In the genomic region with DNA sequence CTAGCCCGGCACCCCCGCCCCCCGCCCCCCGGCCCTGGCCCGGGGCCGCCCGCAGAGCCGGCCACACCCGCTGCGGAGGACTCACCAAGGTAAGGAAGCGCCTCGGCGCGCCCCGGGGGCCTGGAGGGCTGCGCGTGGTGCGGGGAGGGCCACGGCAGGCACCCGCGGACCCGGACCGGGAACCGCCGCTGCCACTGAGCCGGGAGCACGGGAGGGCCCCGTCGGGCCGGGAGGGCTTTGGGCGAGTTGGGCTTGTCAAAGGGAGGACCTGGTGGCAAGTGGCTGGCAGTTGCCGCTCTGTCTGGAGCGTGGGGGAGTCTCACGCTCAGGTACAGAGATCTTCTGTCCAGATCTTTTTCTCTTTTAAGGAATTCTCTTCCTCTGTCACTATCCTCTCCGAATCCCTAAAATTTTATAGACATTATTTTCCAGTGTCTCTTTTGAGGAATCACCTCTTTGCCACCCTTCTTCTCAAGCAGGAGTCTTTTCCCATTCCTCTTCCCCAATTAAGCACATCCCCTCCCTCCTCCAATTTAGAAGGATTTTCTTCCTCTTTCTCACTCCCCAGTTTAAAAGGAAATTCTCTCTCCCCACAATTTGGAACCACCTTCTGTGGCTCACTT, we compare ENCODE assay signal across 2 cellular contexts.
A peak's percentile ranks its signal among the peaks of the same experiment; 100 is the strongest.
TF ChIP-seq lines count a peak whose summit lies in the region.

No MANE protein-coding gene starts in this region.

TF ChIP-seq in A549, 52 proteins besides CTCF, POLR2A, EP300 and RAD21:
- TF ChIP-seq, protein P1, sequence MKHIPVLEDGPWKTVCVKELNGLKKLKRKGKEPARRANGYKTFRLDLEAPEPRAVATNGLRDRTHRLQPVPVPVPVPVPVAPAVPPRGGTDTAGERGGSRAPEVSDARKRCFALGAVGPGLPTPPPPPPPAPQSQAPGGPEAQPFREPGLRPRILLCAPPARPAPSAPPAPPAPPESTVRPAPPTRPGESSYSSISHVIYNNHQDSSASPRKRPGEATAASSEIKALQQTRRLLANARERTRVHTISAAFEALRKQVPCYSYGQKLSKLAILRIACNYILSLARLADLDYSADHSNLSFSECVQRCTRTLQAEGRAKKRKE (CRISPR knock-in tag; IDR thresholded peaks at IDR 0.05; ENCODE audit: low read depth): no peak
- no peak for TF ChIP-seq SREBF2 (IDR thresholded peaks at IDR 0.05)
- no peak for TF ChIP-seq CBX8 (IDR thresholded peaks at IDR 0.05)
- no peak for TF ChIP-seq CHD2 (IDR thresholded peaks at IDR 0.05; ENCODE audit: low read length, partially characterized antibody)
- no peak; the same call in 2 of the 3 replicates for TF ChIP-seq SMC3 (IDR thresholded peaks at IDR 0.05)
- no peak for TF ChIP-seq TP53 (CRISPR knock-in tag; IDR thresholded peaks at IDR 0.05)
- TF ChIP-seq ESRRA (IDR thresholded peaks at IDR 0.05; ENCODE audit: borderline replicate concordance, low read length): no peak
- TF ChIP-seq FOXS1 (CRISPR knock-in tag; IDR thresholded peaks at IDR 0.05): no peak
- no peak for TF ChIP-seq RCOR1 (IDR thresholded peaks at IDR 0.05; ENCODE audit: low read depth, low read length)
- no peak for TF ChIP-seq BHLHE40 (IDR thresholded peaks at IDR 0.05; ENCODE audit: low read depth, low read length)
- no peak for TF ChIP-seq EHF (CRISPR knock-in tag; IDR thresholded peaks at IDR 0.05)
- TF ChIP-seq RARB (CRISPR knock-in tag; IDR thresholded peaks at IDR 0.05): no peak
- no peak for TF ChIP-seq POLR2AphosphoS2 (conservative IDR thresholded peaks at IDR 0.05; ENCODE audit: low read length)
TF ChIP-seq in A549: peak in this region for 0.

TF ChIP-seq in HepG2, 621 proteins besides CTCF, POLR2A, EP300 and RAD21 (continued from another document):
- peak; percentile 20; the same call in 1 of the 2 replicates for TF ChIP-seq UBTF (CRISPR knock-in tag; IDR thresholded peaks at IDR 0.05)
- TF ChIP-seq SRSF9 (IDR thresholded peaks at IDR 0.05; ENCODE audit: borderline replicate concordance, insufficient read depth, low read depth, low read length, poor library complexity, severe bottlenecking): no peak
- no peak for TF ChIP-seq ZBTB14 (CRISPR knock-in tag; IDR thresholded peaks at IDR 0.05)
- TF ChIP-seq CBX2 (IDR thresholded peaks at IDR 0.05; ENCODE audit: low read depth, low read length): no peak
- no peak for TF ChIP-seq CBX2 (CRISPR knock-in tag; IDR thresholded peaks at IDR 0.05; ENCODE audit: low read depth)
